10 cellular contexts compared by ENCODE assay signal in the genomic region with DNA sequence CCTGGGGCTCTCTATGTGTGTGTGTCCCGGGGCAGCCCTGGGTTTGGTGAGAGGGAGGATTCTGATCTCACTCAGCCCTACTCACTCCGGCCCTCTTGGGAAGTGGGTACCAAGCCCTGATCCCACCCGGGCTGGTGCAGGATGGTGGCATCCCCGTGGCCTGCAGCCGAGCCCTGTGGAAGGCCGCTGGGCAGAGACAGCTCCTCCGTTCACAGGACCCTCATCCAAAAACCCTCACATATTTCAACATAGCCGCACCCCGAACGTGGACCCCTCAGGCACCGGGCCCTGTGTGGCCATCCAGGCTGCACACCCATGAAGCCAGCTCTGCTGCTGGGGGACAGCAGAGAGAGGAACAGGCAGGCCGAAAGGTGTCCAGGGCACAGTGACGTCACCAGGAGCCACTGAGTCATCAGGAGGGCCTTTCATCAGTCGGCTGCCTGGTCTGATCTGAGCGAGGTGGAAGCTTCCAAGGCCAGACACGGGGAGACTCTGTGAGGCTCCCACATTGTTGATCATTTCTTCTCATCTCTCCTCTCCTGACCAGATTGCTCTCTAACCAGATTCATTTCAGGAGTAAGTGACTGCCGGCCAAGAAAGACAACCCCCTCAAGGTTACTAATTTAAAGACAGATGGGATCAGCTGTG. TPM values are rescaled to one million over a fixed set of nuclear protein-coding genes. Genes with fewer than 3 reads are reported as not detected.
DNase-seq lines count a peak whose midpoint lies in the region; ATAC-seq and TF ChIP-seq lines count a peak whose summit lies in the region.
"Had no signal": no experiment of that assay in that cellular context is flagged by ENCODE, and none has a peak within 500 bp of the region (broad histone marks: within the 10 kb centered on the region; RNA-seq: fewer than 3 reads in every experiment).

No MANE protein-coding gene starts in this region.

- peaks cover 10% of the 10 kb centered on the region for H3K4me1 Mint-ChIP-seq in MCF 10A (ENCODE audit: insufficient read depth, unreplicated experiment)
- H3K4me1 Mint-ChIP-seq in stimulated activated naive B cell treated with anti-CD40 and anti-IgM and Interleukin-4, amounts not matched to agents 10 μg/mL and 1 μg/mL and 100 μg/mL, for 72 hours: peaks cover 3 to 7% of the 10 kb centered on the region in 2 donors

- POLR2A ChIA-PET in MCF 10A (lab: Yijun Ruan, JAX): interaction anchor here (0.6 to 1.1 kb wide), 2 partner anchors 17 to 19 kb away, joined by 4 read pairs; a partner anchor contains a TSS

- H3K36me3 Mint-ChIP-seq in MCF 10A (ENCODE audit: insufficient read depth, unreplicated experiment): peaks cover 49% of the 10 kb centered on the region
- H3K36me3 Mint-ChIP-seq in stimulated activated naive B cell treated with anti-CD40 and anti-IgM and Interleukin-4, amounts not matched to agents 10 μg/mL and 1 μg/mL and 100 μg/mL, for 72 hours: no peaks in the 10 kb centered on the region

- CTCF ChIA-PET in MCF 10A (lab: Yijun Ruan, JAX): no interaction called here

- H3K4me3 Mint-ChIP-seq in MCF 10A (ENCODE audit: unreplicated experiment): no peak overlapping the region
- H3K4me3 Mint-ChIP-seq in stimulated activated naive B cell treated with anti-CD40 and anti-IgM and Interleukin-4, amounts not matched to agents 10 μg/mL and 1 μg/mL and 100 μg/mL, for 72 hours: no peak overlapping the region

- ATAC-seq in stimulated activated naive B cell treated with anti-CD40 and anti-IgM and Interleukin-4, amounts not matched to agents 10 μg/mL and 1 μg/mL and 100 μg/mL, for 72 hours (replicated peaks): no peak
- ATAC-seq in GM18858 (IDR thresholded peaks at IDR 0.05; ENCODE audit: unreplicated experiment): no peak

- TF ChIP-seq POLR2A in breast epithelium (IDR thresholded peaks at IDR 0.05): no peak

- intact Hi-C loops in MCF 10A (cut with micrococcal nuclease) (no loop called here), breast epithelium (cut with DNase I; ENCODE audit: low total_unique reads) (no loop called here)

- BruUV-seq in MCF 10A (replicated peaks; lab: Mats Ljungman, UMichigan): no TSS peak

- DNase-seq in MCF 10A (ENCODE audit: unreplicated experiment): peak; percentile 76
- DNase-seq in breast epithelium (ENCODE audit: low spot score in 2 of 2): no peak
- peak; percentile 82 for DNase-seq in M059J (ENCODE audit: low read depth)
- peak; percentile 85 for DNase-seq in choroid plexus epithelial cell (ENCODE audit: low read depth)
- no peak for DNase-seq in stimulated activated naive B cell treated with anti-CD40 and anti-IgM and Interleukin-4, amounts not matched to agents 10 μg/mL and 1 μg/mL and 100 μg/mL, for 72 hours
- no peak for DNase-seq in NCI-H1105 (lab: John Stamatoyannopoulos, UW)
- DNase-seq in anterior cingulate cortex (lab: John Stamatoyannopoulos, UW): no peak
- DNase-seq: occipital lobe had no signal

- H3K27ac ChIP-seq in breast epithelium: no peak overlapping the region
- H3K27ac ChIP-seq: BLaER1 had no signal

- no peaks in the 10 kb centered on the region for H3K27me3 Mint-ChIP-seq in MCF 10A (ENCODE audit: insufficient read depth, unreplicated experiment)
- H3K27me3 Mint-ChIP-seq in stimulated activated naive B cell treated with anti-CD40 and anti-IgM and Interleukin-4, amounts not matched to agents 10 μg/mL and 1 μg/mL and 100 μg/mL, for 72 hours: peaks cover 4 to 12% of the 10 kb centered on the region in 2 donors

- H3K4me3 ChIP-seq in breast epithelium (no peak overlapping the region), choroid plexus epithelial cell (ENCODE audit: low read depth, low read length) (no peak overlapping the region)
- H3K4me3 ChIP-seq: BLaER1 had no signal

- no peaks in the 10 kb centered on the region for H3K36me3 ChIP-seq in breast epithelium
- H3K36me3 ChIP-seq: BLaER1 had no signal

- no peaks in the 10 kb centered on the region for H3K9me3 Mint-ChIP-seq in MCF 10A (ENCODE audit: unreplicated experiment)
- H3K9me3 Mint-ChIP-seq in stimulated activated naive B cell treated with anti-CD40 and anti-IgM and Interleukin-4, amounts not matched to agents 10 μg/mL and 1 μg/mL and 100 μg/mL, for 72 hours: peaks cover 0 to 3% of the 10 kb centered on the region in 2 donors

- no peak overlapping the region for H3K27ac Mint-ChIP-seq in MCF 10A (ENCODE audit: low read depth, unreplicated experiment)
- H3K27ac Mint-ChIP-seq in stimulated activated naive B cell treated with anti-CD40 and anti-IgM and Interleukin-4, amounts not matched to agents 10 μg/mL and 1 μg/mL and 100 μg/mL, for 72 hours: peak overlapping the region; percentile 81

- H3K4me1 ChIP-seq in breast epithelium: no peaks in the 10 kb centered on the region

- no peaks in the 10 kb centered on the region for H3K27me3 ChIP-seq in breast epithelium
- H3K27me3 ChIP-seq: BLaER1 had no signal

- no peaks in the 10 kb centered on the region for H3K9me3 ChIP-seq in breast epithelium
- H3K9me3 ChIP-seq: BLaER1 had no signal

- TF ChIP-seq CTCF in MCF 10A (IDR thresholded peaks at IDR 0.05; ENCODE audit: unreplicated experiment) (no peak), breast epithelium (IDR thresholded peaks at IDR 0.05) (no peak), choroid plexus epithelial cell (conservative IDR thresholded peaks at IDR 0.05; ENCODE audit: low read depth, low read length) (no peak)

RNA-seq across cellular contexts. Expression of a gene that starts 16.2 kb away (rescaled TPM):
- total RNA-seq in MCF 10A (2022) (8.1 and 12.7 TPM in 2 replicates), breast epithelium (10 to 100 TPM in 1 of 3 donors, 1 to 10 TPM in 2; 4.3 to 11.7 (median 9.2) TPM)
- total RNA-seq in M059J (2014; rRNA removed; shearing (Covaris generic)): 2.1 and 2.9 TPM in 2 replicates

Comparison
In these comparisons a context has a peak if more than half of its experiments do, and no peak if none do; other contexts are left out.
1. DNase-seq: peak in MCF 10A (single experiment), M059J (single experiment) and choroid plexus epithelial cell (single experiment); none in breast epithelium (0 of 2), stimulated activated naive B cell treated with anti-CD40 and anti-IgM and Interleukin-4, amounts not matched to agents 10 μg/mL and 1 μg/mL and 100 μg/mL, for 72 hours (single experiment), NCI-H1105 (single experiment) and anterior cingulate cortex (0 of 58).